Comparison of ENCODE assay signal across 21 cellular contexts in genomic region chr3:170083343-170083742, GRCh38.
"Had no signal": no experiment of that assay in that cellular context is flagged by ENCODE, and none has a peak within 500 bp of the region (broad histone marks: within the 10 kb centered on the region; RNA-seq: fewer than 3 reads in every experiment).

No MANE protein-coding gene starts in this region.

- H3K4me3 ChIP-seq: colonic mucosa, esophagus squamous epithelium, gastroesophageal sphincter, hepatocyte, lung, ovary, right atrium auricular region, tibial artery, upper lobe of left lung, uterus had no signal

- H3K27ac ChIP-seq: colonic mucosa, esophagus squamous epithelium, gastroesophageal sphincter, hepatocyte, ovary, right atrium auricular region, tibial artery, upper lobe of left lung, uterus had no signal

- H3K4me3 Mint-ChIP-seq: natural killer cell, neural crest cell had no signal

- H3K36me3 ChIP-seq: colonic mucosa, ovary, uterus had no signal

- H3K27ac Mint-ChIP-seq: natural killer cell had no signal

- H3K27me3 ChIP-seq: colonic mucosa, esophagus squamous epithelium, gastroesophageal sphincter, hepatocyte, ovary, right atrium auricular region, tibial artery, upper lobe of left lung, uterus had no signal

- H3K9me3 Mint-ChIP-seq: natural killer cell, neural crest cell had no signal

- DNase-seq: colonic mucosa; dermis blood vessel endothelial cell; esophagus squamous epithelium; foreskin fibroblast; left colon; left ventricle myocardium superior; mesendoderm; natural killer cell; nucleus accumbens; ovary; small intestine; stimulated activated CD4-positive, alpha-beta T cell treated with anti-CD3 and anti-CD28 coated beads, Interleukin-12 subunit alpha, Interleukin-12 subunit beta, amount 100 ng/mL, for 4 hours; stimulated activated naive CD4-positive, alpha-beta T cell; tibial artery; upper lobe of left lung; uterus had no signal

- H3K9me3 ChIP-seq: colonic mucosa, esophagus squamous epithelium, gastroesophageal sphincter, ovary, right atrium auricular region, tibial artery, upper lobe of left lung, uterus had no signal

- H3K4me1 Mint-ChIP-seq: natural killer cell, neural crest cell had no signal

- ATAC-seq: gastroesophageal sphincter, left colon, left ventricle myocardium superior, natural killer cell had no signal

- H3K4me1 ChIP-seq: colonic mucosa, esophagus squamous epithelium, gastroesophageal sphincter, right atrium auricular region, tibial artery, upper lobe of left lung, uterus had no signal
